ENCODE assay signal across 1 cellular context in the genomic region with DNA sequence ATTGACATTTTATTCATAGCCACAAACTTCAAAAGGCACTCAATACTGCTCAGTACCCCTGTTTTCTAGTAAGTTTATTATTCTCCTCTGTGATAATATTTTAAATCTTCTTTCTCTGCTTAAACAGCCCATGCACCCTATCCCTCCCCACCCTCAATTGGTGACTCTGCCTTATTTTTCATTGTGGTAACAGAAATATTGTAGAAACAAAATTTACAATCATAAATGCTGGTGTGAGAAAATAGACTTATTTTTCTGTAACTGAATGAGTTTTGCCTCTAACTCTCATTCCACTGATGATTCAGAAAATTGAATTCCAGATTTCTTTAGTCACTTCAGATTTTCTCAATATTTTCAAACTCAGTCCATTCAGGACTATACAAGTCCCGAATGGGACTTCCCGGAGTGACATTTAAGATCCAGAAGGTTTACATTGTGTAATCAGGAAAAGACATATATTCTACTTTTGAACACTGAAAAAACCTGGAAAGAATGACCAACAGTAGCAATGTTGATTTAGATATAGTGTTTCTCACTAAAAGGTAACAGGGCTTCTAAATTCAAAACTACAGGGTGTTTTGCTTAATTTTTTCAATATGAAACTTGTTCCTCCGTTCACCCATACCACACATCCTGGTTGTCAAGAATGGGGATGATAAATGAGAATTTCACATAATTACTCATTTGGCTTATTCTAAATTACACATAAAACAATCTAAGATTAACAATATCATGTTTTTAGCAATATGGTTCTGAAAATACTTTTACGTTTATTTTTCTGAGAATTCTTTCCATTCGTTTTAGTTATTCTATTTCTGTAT.
TF ChIP-seq lines count a peak whose summit lies in the region.

No MANE protein-coding gene starts in this region.

TF ChIP-seq in HEK293T, 16 proteins besides CTCF, POLR2A, EP300 and RAD21:
- TF ChIP-seq TARDBP (IDR thresholded peaks at IDR 0.05), result no peak
- TF ChIP-seq CTBP1 (IDR thresholded peaks at IDR 0.05; ENCODE audit: borderline replicate concordance), result no peak
- no peak for TF ChIP-seq L3MBTL2 (conservative IDR thresholded peaks at IDR 0.05)
- TF ChIP-seq SP1 (IDR thresholded peaks at IDR 0.05), result no peak
- no peak for TF ChIP-seq FOXM1 (IDR thresholded peaks at IDR 0.05; ENCODE audit: borderline replicate concordance)
- no peak for TF ChIP-seq HDGF (IDR thresholded peaks at IDR 0.05; ENCODE audit: borderline replicate concordance)
- no peak for TF ChIP-seq LEF1 (IDR thresholded peaks at IDR 0.05; ENCODE audit: borderline replicate concordance)
- TF ChIP-seq SUZ12 (IDR thresholded peaks at IDR 0.05), result no peak
- TF ChIP-seq ARNT (IDR thresholded peaks at IDR 0.05), result no peak
- TF ChIP-seq FOXA1 (IDR thresholded peaks at IDR 0.05), result no peak
- TF ChIP-seq, protein P1, sequence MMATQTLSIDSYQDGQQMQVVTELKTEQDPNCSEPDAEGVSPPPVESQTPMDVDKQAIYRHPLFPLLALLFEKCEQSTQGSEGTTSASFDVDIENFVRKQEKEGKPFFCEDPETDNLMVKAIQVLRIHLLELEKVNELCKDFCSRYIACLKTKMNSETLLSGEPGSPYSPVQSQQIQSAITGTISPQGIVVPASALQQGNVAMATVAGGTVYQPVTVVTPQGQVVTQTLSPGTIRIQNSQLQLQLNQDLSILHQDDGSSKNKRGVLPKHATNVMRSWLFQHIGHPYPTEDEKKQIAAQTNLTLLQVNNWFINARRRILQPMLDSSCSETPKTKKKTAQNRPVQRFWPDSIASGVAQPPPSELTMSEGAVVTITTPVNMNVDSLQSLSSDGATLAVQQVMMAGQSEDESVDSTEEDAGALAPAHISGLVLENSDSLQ (IDR thresholded peaks at IDR 0.05), result no peak
- TF ChIP-seq BHLHE40 (IDR thresholded peaks at IDR 0.05; ENCODE audit: borderline replicate concordance), result no peak
- TF ChIP-seq FOXK2 (IDR thresholded peaks at IDR 0.05), result no peak
